13 cellular contexts compared by ENCODE assay signal in genomic region chr11:1224491-1225385, GRCh38. TPM values are rescaled to one million over a fixed set of nuclear protein-coding genes. Genes with fewer than 3 reads are reported as not detected.
A peak's percentile ranks its signal among the peaks of the same experiment; 100 is the strongest.
DNase-seq lines count a peak whose midpoint lies in the region; ATAC-seq, FAIRE-seq and TF ChIP-seq lines count a peak whose summit lies in the region.
"Had no signal": no experiment of that assay in that cellular context is flagged by ENCODE, and none has a peak within 500 bp of the region (broad histone marks: within the 10 kb centered on the region; RNA-seq: fewer than 3 reads in every experiment).

No MANE protein-coding gene starts in this region.

- no peak overlapping the region for H3K27ac ChIP-seq in left ventricle myocardium inferior (replicated peaks)
- no peak overlapping the region for H3K27ac ChIP-seq in RWPE2 (ENCODE audit: poor library complexity, severe bottlenecking)
- H3K27ac ChIP-seq: SJCRH30 had no signal

- no peaks in the 10 kb centered on the region for H3K4me1 ChIP-seq in left ventricle myocardium inferior
- H3K4me1 ChIP-seq in RWPE2 (ENCODE audit: insufficient read depth, poor library complexity, severe bottlenecking): no peaks in the 10 kb centered on the region
- H3K4me1 ChIP-seq: SJCRH30 had no signal

- intact Hi-C loops in Right ventricle myocardium superior (cut with DNase I): no loop called here
- intact Hi-C loops in left ventricle myocardium inferior (cut with micrococcal nuclease): no loop called here

- no peak overlapping the region for H3K27ac Mint-ChIP-seq in type B pancreatic cell
- H3K27ac Mint-ChIP-seq: activated naive CD8-positive, alpha-beta T cell treated with anti-CD3 and anti-CD28 coated beads for 36 hours had no signal

- DNase-seq in Right ventricle myocardium superior (peak; percentile 24), left ventricle myocardium inferior (no peak), RWPE2 (ENCODE audit: low spot score) (peak; percentile 44), left kidney (ENCODE audit: low read depth, low spot score) (peak; percentile 81), type B pancreatic cell (ENCODE audit: extremely low spot score, unreplicated experiment) (peak; percentile 66), RCC 7860 (ENCODE audit: low spot score) (no peak)
- DNase-seq in activated T-cell treated with anti-CD3 and anti-CD28 coated beads, Interleukin-2, amount 50 U/mL, for 4 hours: no peak
- DNase-seq: activated naive CD8-positive, alpha-beta T cell treated with anti-CD3 and anti-CD28 coated beads for 36 hours; central memory CD4-positive, alpha-beta T cell; nucleus accumbens; SJCRH30; stimulated activated CD4-positive, alpha-beta T cell treated with anti-CD3 and anti-CD28 coated beads, Interleukin-12 subunit alpha, Interleukin-12 subunit beta, amount 100 ng/mL, for 4 hours had no signal

- no peak overlapping the region for H3K4me3 Mint-ChIP-seq in type B pancreatic cell
- no peak overlapping the region for H3K4me3 Mint-ChIP-seq in activated T-cell treated with anti-CD3 and anti-CD28 coated beads, Interleukin-2, amount 50 U/mL, for 4 hours
- H3K4me3 Mint-ChIP-seq: activated naive CD8-positive, alpha-beta T cell treated with anti-CD3 and anti-CD28 coated beads for 36 hours had no signal

- H3K4me1 Mint-ChIP-seq in type B pancreatic cell (ENCODE audit: unreplicated experiment): no peaks in the 10 kb centered on the region
- H3K4me1 Mint-ChIP-seq in activated T-cell treated with anti-CD3 and anti-CD28 coated beads, Interleukin-2, amount 50 U/mL, for 4 hours (ENCODE audit: low read depth): no peaks in the 10 kb centered on the region
- H3K4me1 Mint-ChIP-seq: activated naive CD8-positive, alpha-beta T cell treated with anti-CD3 and anti-CD28 coated beads for 36 hours had no signal

- H3K36me3 ChIP-seq in left ventricle myocardium inferior (no peaks in the 10 kb centered on the region), RWPE2 (ENCODE audit: low read depth) (no peaks in the 10 kb centered on the region)
- H3K36me3 ChIP-seq: SJCRH30 had no signal

- TF ChIP-seq CTCF in left ventricle myocardium inferior (IDR thresholded peaks at IDR 0.05; ENCODE audit: borderline replicate concordance) (no peak), RWPE2 (IDR thresholded peaks at IDR 0.05; ENCODE audit: poor library complexity, severe bottlenecking) (no peak), type B pancreatic cell (conservative IDR thresholded peaks at IDR 0.05) (no peak)

- ATAC-seq in Right ventricle myocardium superior (ENCODE audit: poor library complexity) (no peak), RWPE2 (ENCODE audit: low read depth) (no peak), GM18909 (IDR thresholded peaks at IDR 0.05; ENCODE audit: poor library complexity, unreplicated experiment) (no peak)
- ATAC-seq in activated T-cell treated with anti-CD3 and anti-CD28 coated beads, Interleukin-2, amount 50 U/mL, for 4 hours: no peak

- FAIRE-seq in RCC 7860 (lab: Jason Lieb, UNC): no peak

- peaks cover 3% of the 10 kb centered on the region for H3K27me3 Mint-ChIP-seq in type B pancreatic cell
- H3K27me3 Mint-ChIP-seq in activated T-cell treated with anti-CD3 and anti-CD28 coated beads, Interleukin-2, amount 50 U/mL, for 4 hours (ENCODE audit: low read depth): peaks cover 8% of the 10 kb centered on the region

- H3K4me3 ChIP-seq in left ventricle myocardium inferior: no peak overlapping the region
- H3K4me3 ChIP-seq in RWPE2 (ENCODE audit: severe bottlenecking): no peak overlapping the region
- H3K4me3 ChIP-seq: SJCRH30 had no signal

- H3K36me3 Mint-ChIP-seq in type B pancreatic cell: no peaks in the 10 kb centered on the region
- no peaks in the 10 kb centered on the region for H3K36me3 Mint-ChIP-seq in activated T-cell treated with anti-CD3 and anti-CD28 coated beads, Interleukin-2, amount 50 U/mL, for 4 hours (ENCODE audit: insufficient read depth)
- H3K36me3 Mint-ChIP-seq: activated naive CD8-positive, alpha-beta T cell treated with anti-CD3 and anti-CD28 coated beads for 36 hours had no signal

- no peaks in the 10 kb centered on the region for H3K9me3 Mint-ChIP-seq in type B pancreatic cell
- H3K9me3 Mint-ChIP-seq in activated T-cell treated with anti-CD3 and anti-CD28 coated beads, Interleukin-2, amount 50 U/mL, for 4 hours: no peaks in the 10 kb centered on the region
- H3K9me3 Mint-ChIP-seq: activated naive CD8-positive, alpha-beta T cell treated with anti-CD3 and anti-CD28 coated beads for 36 hours had no signal

- H3K27me3 ChIP-seq in left ventricle myocardium inferior (ENCODE audit: low read depth): peaks cover 100% of the 10 kb centered on the region
- peaks cover 26% of the 10 kb centered on the region for H3K27me3 ChIP-seq in RWPE2 (ENCODE audit: insufficient read depth, poor library complexity, severe bottlenecking)

- H3K9me3 ChIP-seq in left ventricle myocardium inferior (replicated peaks): no peaks in the 10 kb centered on the region
- H3K9me3 ChIP-seq in RWPE2 (ENCODE audit: severe bottlenecking): no peaks in the 10 kb centered on the region
- H3K9me3 ChIP-seq: SJCRH30 had no signal

RNA-seq across cellular contexts. Expression of gene MUC5B, which starts 1.9 kb away (rescaled TPM):
- not detected for total RNA-seq in Right ventricle myocardium superior
- total RNA-seq in left ventricle myocardium inferior: not detected
- total RNA-seq in type B pancreatic cell (ENCODE audit: low replicate concordance): 0.48 and 2.0 TPM in 2 replicates
- 1 to 10 TPM; 1.1 to 2.2 (median 1.4) TPM for total RNA-seq in activated T-cell treated with anti-CD3 and anti-CD28 coated beads, Interleukin-2, amount 50 U/mL, for 4 hours
- total RNA-seq: activated naive CD8-positive, alpha-beta T cell treated with anti-CD3 and anti-CD28 coated beads for 36 hours; SJCRH30 had no signal

Comparison
In these comparisons a context has a peak if more than half of its experiments do, and no peak if none do; other contexts are left out.
1. DNase-seq: peak in Right ventricle myocardium superior (single experiment), RWPE2 (single experiment), left kidney (single experiment) and type B pancreatic cell (single experiment); none in left ventricle myocardium inferior (single experiment), activated T-cell treated with anti-CD3 and anti-CD28 coated beads, Interleukin-2, amount 50 U/mL, for 4 hours (single experiment) and RCC 7860 (single experiment).